26 cellular contexts compared by ENCODE assay signal in genomic region chr12:55499231-55499630, GRCh38. TPM values are rescaled to one million over a fixed set of nuclear protein-coding genes. Genes with fewer than 3 reads are reported as not detected.
A peak's percentile ranks its signal among the peaks of the same experiment; 100 is the strongest.
DNase-seq lines count a peak whose midpoint lies in the region; ATAC-seq, FAIRE-seq and TF ChIP-seq lines count a peak whose summit lies in the region.
"Had no signal": no experiment of that assay in that cellular context is flagged by ENCODE, and none has a peak within 500 bp of the region (broad histone marks: within the 10 kb centered on the region; RNA-seq: fewer than 3 reads in every experiment).

No MANE protein-coding gene starts in this region.

- FAIRE-seq in bronchial epithelial cell (lab: Jason Lieb, UNC): peak; percentile 7
- FAIRE-seq: G401.6 had no signal

- no peak overlapping the region for H3K27ac Mint-ChIP-seq in T-helper 17 cell
- H3K27ac Mint-ChIP-seq: CD8-positive, alpha-beta T cell; HFFc6 had no signal

- H3K27me3 Mint-ChIP-seq in T-helper 17 cell: peaks cover 41% of the 10 kb centered on the region

- H3K36me3 Mint-ChIP-seq in T-helper 17 cell (ENCODE audit: low read depth): no peaks in the 10 kb centered on the region
- H3K36me3 Mint-ChIP-seq: CD8-positive, alpha-beta T cell had no signal

- intact Hi-C loops in left ventricle myocardium superior (cut with micrococcal nuclease): no loop called here
- intact Hi-C loops in mucosa of descending colon (cut with DNase I, micrococcal nuclease): no loop called here
- intact Hi-C loops in testis (cut with DNase I; ENCODE audit: low total_unique reads): no loop called here

- H3K9me3 ChIP-seq in cardiac muscle cell (ENCODE audit: low read depth): no peaks in the 10 kb centered on the region
- no peaks in the 10 kb centered on the region for H3K9me3 ChIP-seq in mucosa of descending colon
- no peaks in the 10 kb centered on the region for H3K9me3 ChIP-seq in testis
- no peaks in the 10 kb centered on the region for H3K9me3 ChIP-seq in GM23248 (ENCODE audit: low read depth)
- no peaks in the 10 kb centered on the region for H3K9me3 ChIP-seq in T-helper 17 cell (ENCODE audit: control insufficient read depth, low read length, poor library complexity, severe bottlenecking)
- H3K9me3 ChIP-seq: MG63 had no signal

- no peak for TF ChIP-seq CTCF in cardiac muscle cell (IDR thresholded peaks at IDR 0.05; ENCODE audit: low read depth, low read length)
- TF ChIP-seq CTCF in bronchial epithelial cell (IDR thresholded peaks at IDR 0.05; ENCODE audit: insufficient read depth, low read length, severe bottlenecking): no peak
- TF ChIP-seq CTCF in mucosa of descending colon (IDR thresholded peaks at IDR 0.05): no peak
- TF ChIP-seq CTCF in testis (IDR thresholded peaks at IDR 0.05): no peak

- H3K4me1 ChIP-seq in cardiac muscle cell (ENCODE audit: low read depth): peaks cover 12% of the 10 kb centered on the region
- H3K4me1 ChIP-seq in mucosa of descending colon (ENCODE audit: low read depth): peaks cover 3% of the 10 kb centered on the region
- peaks cover 8% of the 10 kb centered on the region for H3K4me1 ChIP-seq in testis
- H3K4me1 ChIP-seq in GM23248 (ENCODE audit: insufficient read depth): no peaks in the 10 kb centered on the region

- ATAC-seq in left ventricle myocardium superior (no peak), mucosa of descending colon (peak; percentile 7), T-helper 17 cell (no peak)
- ATAC-seq: CD8-positive, alpha-beta T cell; SK-N-SH treated with all-trans-retinoic acid at 6 μM for 48 hours had no signal

- H3K4me3 ChIP-seq in cardiac muscle cell: no peak overlapping the region
- H3K4me3 ChIP-seq in bronchial epithelial cell (ENCODE audit: low read depth, low read length): no peak overlapping the region
- H3K4me3 ChIP-seq in mucosa of descending colon: no peak overlapping the region
- no peak overlapping the region for H3K4me3 ChIP-seq in testis
- no peak overlapping the region for H3K4me3 ChIP-seq in GM23248
- H3K4me3 ChIP-seq: MG63 had no signal

- no peak overlapping the region for H3K4me2 ChIP-seq in GM23248 (ENCODE audit: unreplicated experiment)

- DNase-seq in cardiac muscle cell (ENCODE audit: low read depth in 1 of 2, low spot score in 1 of 2) (no peak), left ventricle myocardium superior (no peak), bronchial epithelial cell (ENCODE audit: low read depth) (no peak), mucosa of descending colon (no peak), testis (no peak), AG08396 (ENCODE audit: low spot score) (no peak), GM23248 (no peak), T-helper 17 cell (no peak)
- DNase-seq: AML-193; Calu3; CD8-positive, alpha-beta T cell; H7; HFFc6; MG63; NCI-H1092; NCI-H1436; NCI-H2029; NCI-H2227 treated with DMSO at 0.1 percent for 48 hours; NCI-H510A; SHP77 treated with DMSO at 0.1 percent for 48 hours had no signal

- in situ Hi-C loops in GM23248 (cut with MboI): no loop called here

- H3K9me2 ChIP-seq in GM23248 (ENCODE audit: insufficient read depth): no peaks in the 10 kb centered on the region

- H3K27ac ChIP-seq in cardiac muscle cell (peak overlapping the region; percentile 76), testis (peak overlapping the region; percentile 68 to 69), GM23248 (no peak overlapping the region)
- H3K27ac ChIP-seq: 22Rv1, RWPE1 had no signal

- no peaks in the 10 kb centered on the region for H3K79me2 ChIP-seq in GM23248 (ENCODE audit: insufficient read depth)

- H4K20me1 ChIP-seq in GM23248 (ENCODE audit: insufficient read depth): no peaks in the 10 kb centered on the region

- no peak overlapping the region for H3K9ac ChIP-seq in GM23248

- no peaks in the 10 kb centered on the region for H3F3A ChIP-seq in GM23248 (ENCODE audit: insufficient read depth)

- H2AFZ ChIP-seq in GM23248: no peak overlapping the region

- H3K4me3 Mint-ChIP-seq in T-helper 17 cell: no peak overlapping the region
- H3K4me3 Mint-ChIP-seq: CD8-positive, alpha-beta T cell; HFFc6 had no signal

- H3K36me3 ChIP-seq in cardiac muscle cell: no peaks in the 10 kb centered on the region
- no peaks in the 10 kb centered on the region for H3K36me3 ChIP-seq in bronchial epithelial cell (ENCODE audit: control insufficient read depth, insufficient read depth, low read length)
- H3K36me3 ChIP-seq in mucosa of descending colon (ENCODE audit: low read depth): no peaks in the 10 kb centered on the region
- no peaks in the 10 kb centered on the region for H3K36me3 ChIP-seq in testis (ENCODE audit: low read depth, missing control alignments)
- no peaks in the 10 kb centered on the region for H3K36me3 ChIP-seq in GM23248 (ENCODE audit: low read depth)
- H3K36me3 ChIP-seq: MG63 had no signal

- H3K27me3 ChIP-seq in cardiac muscle cell: no peaks in the 10 kb centered on the region
- no peaks in the 10 kb centered on the region for H3K27me3 ChIP-seq in bronchial epithelial cell (ENCODE audit: control insufficient read depth, insufficient read depth, low read length)
- no peaks in the 10 kb centered on the region for H3K27me3 ChIP-seq in testis
- H3K27me3 ChIP-seq in GM23248 (replicated peaks; ENCODE audit: insufficient read depth): no peaks in the 10 kb centered on the region
- H3K27me3 ChIP-seq: MG63 had no signal

- H3K4me1 Mint-ChIP-seq in T-helper 17 cell: peaks cover 2% of the 10 kb centered on the region

- WGBS in testis, 2 donors: 73 to 75% methylated on average over 4 of the region's 4 CpGs
- 4 to 9% methylated on average over 4 of the region's 4 CpGs for WGBS in GM23248 (ENCODE audit: low coverage in 1 of 2, low lambda C conversion rate in 2 of 2, missing lambda C conversion rate in 2 of 2), 2 experiments

- no peak for TF ChIP-seq POLR2A in testis (IDR thresholded peaks at IDR 0.05)

RNA-seq across cellular contexts. Expression of gene OR6C68, which starts 7.1 kb away (rescaled TPM):
- total RNA-seq in cardiac muscle cell (not detected in 2 replicates), left ventricle myocardium superior (not detected), bronchial epithelial cell (not detected in 2 replicates), mucosa of descending colon (not detected), testis (not detected), T-helper 17 cell (not detected)
- polyA plus RNA-seq in cardiac muscle cell (not detected in 2 replicates), testis (ENCODE audit: insufficient read depth, low read depth, low replicate concordance) (not detected), GM23248 (2016; fragmentation: Nextera tagmentation; extraction: Ambion mirVana) (not detected in 2 replicates)
- not detected in 2 replicates for total RNA-seq in GM23248 (2014; rRNA removed; shearing (Covaris generic))
- total RNA-seq: Calu3; CD8-positive, alpha-beta T cell; Daoy; H7; HFFc6; LHCN-M2 had no signal

RNA-seq across cellular contexts. Expression of gene OR6C70, which starts 29.3 kb away (rescaled TPM):
- total RNA-seq in cardiac muscle cell (not detected in 2 replicates), left ventricle myocardium superior (not detected), bronchial epithelial cell (not detected in 2 replicates), mucosa of descending colon (not detected), testis (not detected), T-helper 17 cell (under 1 TPM in 1 of 2 donors, not detected in 1; 0.52 TPM)
- polyA plus RNA-seq in cardiac muscle cell (not detected in 2 replicates), testis (ENCODE audit: insufficient read depth, low read depth, low replicate concordance) (not detected), GM23248 (2016; fragmentation: Nextera tagmentation; extraction: Ambion mirVana) (not detected in 2 replicates)
- not detected in 2 replicates for total RNA-seq in GM23248 (2014; rRNA removed; shearing (Covaris generic))
- total RNA-seq: Calu3; CD8-positive, alpha-beta T cell; H7; HFFc6; LHCN-M2 had no signal

RNA-seq across cellular contexts. Expression of gene OR6C4, which starts 50.2 kb away (rescaled TPM):
- total RNA-seq in cardiac muscle cell (not detected in 2 replicates), left ventricle myocardium superior (not detected), bronchial epithelial cell (not detected in 2 replicates), mucosa of descending colon (not detected), testis (not detected), T-helper 17 cell (not detected)
- polyA plus RNA-seq in cardiac muscle cell (not detected in 2 replicates), testis (ENCODE audit: insufficient read depth, low read depth, low replicate concordance) (not detected), GM23248 (2016; fragmentation: Nextera tagmentation; extraction: Ambion mirVana) (not detected in 2 replicates)
- total RNA-seq in GM23248 (2014; rRNA removed; shearing (Covaris generic)): not detected in 2 replicates
- total RNA-seq: Calu3; CD8-positive, alpha-beta T cell; Daoy; H7; HFFc6; LHCN-M2 had no signal

RNA-seq across cellular contexts. Expression of gene OR6C2, which starts 55.4 kb away (rescaled TPM):
- total RNA-seq in cardiac muscle cell (not detected in 2 replicates), left ventricle myocardium superior (not detected), bronchial epithelial cell (not detected in 2 replicates), mucosa of descending colon (not detected), testis (under 1 TPM in 1 of 2 donors, not detected in 1; 0.12 TPM), T-helper 17 cell (not detected)
- polyA plus RNA-seq in cardiac muscle cell (not detected in 2 replicates), testis (ENCODE audit: insufficient read depth, low read depth, low replicate concordance) (not detected), GM23248 (2016; fragmentation: Nextera tagmentation; extraction: Ambion mirVana) (not detected in 2 replicates)
- total RNA-seq in GM23248 (2014; rRNA removed; shearing (Covaris generic)): not detected in 2 replicates
- total RNA-seq: Calu3; CD8-positive, alpha-beta T cell; Daoy; H7; HFFc6; LHCN-M2 had no signal
